14 cellular contexts compared by ENCODE assay signal in genomic region chr11:119157088-119157487, GRCh38. TPM values are rescaled to one million over a fixed set of nuclear protein-coding genes. Genes with fewer than 3 reads are reported as not detected.
"Had no signal": no experiment of that assay in that cellular context is flagged by ENCODE, and none has a peak within 500 bp of the region (broad histone marks: within the 10 kb centered on the region; RNA-seq: fewer than 3 reads in every experiment).

No MANE protein-coding gene starts in this region.

- FAIRE-seq: pancreas had no signal

- ATAC-seq: activated CD8-positive, alpha-beta memory T cell treated with anti-CD3 and anti-CD28 coated beads, Interleukin-2, amount 10 ng/mL, durations not matched to agents 7 days and 5 days; activated naive CD4-positive, alpha-beta T cell treated with anti-CD3 and anti-CD28 coated beads, Interleukin-2, amount 50 U/mL, for 72 hours; activated T-cell treated with anti-CD3 and anti-CD28 coated beads, Interleukin-2, amount 50 U/mL, for 4 hours; body of pancreas had no signal

- DNase-seq: activated CD4-positive, alpha-beta T cell treated with anti-CD3 and anti-CD28 coated beads, Interleukin-2, amount 50 U/mL, for 4 hours; activated CD4-positive, CD25-positive, alpha-beta regulatory T cell treated with anti-CD3 and anti-CD28 coated beads, Interleukin-2, amount 50 U/mL, for 72 hours; activated CD8-positive, alpha-beta memory T cell treated with anti-CD3 and anti-CD28 coated beads, Interleukin-2, amount 10 ng/mL, durations not matched to agents 7 days and 5 days; activated effector memory CD4-positive, alpha-beta T cell treated with anti-CD3 and anti-CD28 coated beads, Interleukin-2, amount 50 U/mL, for 16 hours; activated T-cell treated with anti-CD3 and anti-CD28 coated beads, Interleukin-2, amount 50 U/mL, for 4 hours; amniotic stem cell; cortex of kidney; effector memory CD4-positive, alpha-beta T cell; kidney glomerular epithelial cell; pancreas; retina; T1000 had no signal

RNA-seq across cellular contexts. Expression of gene ABCG4, which starts 8.2 kb away (rescaled TPM):
- total RNA-seq: activated CD8-positive, alpha-beta memory T cell treated with anti-CD3 and anti-CD28 coated beads, Interleukin-2, amount 10 ng/mL, durations not matched to agents 7 days and 5 days; pancreas had no signal
